ENCODE assay signal across 8 cellular contexts in genomic region chr4:140754918-140755810, GRCh38. TPM values are rescaled to one million over a fixed set of nuclear protein-coding genes. Genes with fewer than 3 reads are reported as not detected.
DNase-seq lines count a peak whose midpoint lies in the region; ATAC-seq, FAIRE-seq and TF ChIP-seq lines count a peak whose summit lies in the region.

No MANE protein-coding gene starts in this region.

- TF ChIP-seq CTCF in 22Rv1 (IDR thresholded peaks at IDR 0.05) = no peak
- TF ChIP-seq CTCF in PC-3 (conservative IDR thresholded peaks at IDR 0.05; ENCODE audit: low read depth, low read length) = no peak
- TF ChIP-seq CTCF in foreskin fibroblast (IDR thresholded peaks at IDR 0.05; ENCODE audit: low read depth, low read length) = no peak
- no peak for TF ChIP-seq CTCF in smooth muscle cell (IDR thresholded peaks at IDR 0.05; ENCODE audit: borderline replicate concordance, insufficient read depth, poor library complexity, severe bottlenecking)

- H2AFZ ChIP-seq in PC-3 (ENCODE audit: low read length) = peak overlapping the region; percentile 98
- peak overlapping the region; percentile 98 for H2AFZ ChIP-seq in smooth muscle cell (ENCODE audit: low read depth)

- POLR2A ChIA-PET in PC-3 (lab: Charles Lee; ENCODE audit: unreplicated experiment) = no interaction called here

- H3K4me2 ChIP-seq in PC-3 (ENCODE audit: low read length) = peak overlapping the region; percentile 83
- H3K4me2 ChIP-seq in smooth muscle cell = peak overlapping the region; percentile 93

- no peaks in the 10 kb centered on the region for H3K9me3 Mint-ChIP-seq in stimulated activated naive CD8-positive, alpha-beta T cell treated with anti-CD3 and anti-CD28 coated beads, Interleukin-15, amount 100 ng/mL, for 72 hours

- H3K36me3 ChIP-seq in PC-3 (ENCODE audit: low read depth, low read length) (peaks cover 6% of the 10 kb centered on the region; the same call in 1 of the 2 replicates), smooth muscle cell (ENCODE audit: low read depth) (no peaks in the 10 kb centered on the region)

- H3K27me3 Mint-ChIP-seq in stimulated activated naive CD8-positive, alpha-beta T cell treated with anti-CD3 and anti-CD28 coated beads, Interleukin-15, amount 100 ng/mL, for 72 hours = peaks cover 77% of the 10 kb centered on the region

- CTCF ChIA-PET in PC-3 (lab: Charles Lee) = no interaction called here

- no peaks in the 10 kb centered on the region for H3K4me1 Mint-ChIP-seq in stimulated activated naive CD8-positive, alpha-beta T cell treated with anti-CD3 and anti-CD28 coated beads, Interleukin-15, amount 100 ng/mL, for 72 hours

- DNase-seq in GM19239 (ENCODE audit: insufficient read length, low spot score) (no peak), PC-3 (peak; percentile 19), foreskin fibroblast (no peak), smooth muscle cell (lab: John Stamatoyannopoulos, UW; ENCODE audit: unreplicated experiment) (no peak), GF-D8 (lab: John Stamatoyannopoulos, UW) (no peak)
- no peak for DNase-seq in stimulated activated CD4-positive, alpha-beta T cell treated with anti-CD3 and anti-CD28 coated beads, Interleukin-4, amount 100 ng/mL, for 4 hours
- DNase-seq in stimulated activated naive CD8-positive, alpha-beta T cell treated with anti-CD3 and anti-CD28 coated beads, Interleukin-15, amount 100 ng/mL, for 72 hours = no peak

- H4K20me1 ChIP-seq in PC-3 (ENCODE audit: low read length) (no peaks in the 10 kb centered on the region), smooth muscle cell (ENCODE audit: low read depth) (peaks cover 16% of the 10 kb centered on the region)

- no peak overlapping the region for H3K27ac Mint-ChIP-seq in stimulated activated naive CD8-positive, alpha-beta T cell treated with anti-CD3 and anti-CD28 coated beads, Interleukin-15, amount 100 ng/mL, for 72 hours

- 0 out of 2 replicates have a peak, but pooled peaks have one; percentile 1 for ATAC-seq in PC-3
- no peak for ATAC-seq in stimulated activated naive CD8-positive, alpha-beta T cell treated with anti-CD3 and anti-CD28 coated beads, Interleukin-15, amount 100 ng/mL, for 72 hours

- peak overlapping the region in 1 of 2 donors; percentile 70 for H3K4me3 Mint-ChIP-seq in stimulated activated naive CD8-positive, alpha-beta T cell treated with anti-CD3 and anti-CD28 coated beads, Interleukin-15, amount 100 ng/mL, for 72 hours

- H3K9me2 ChIP-seq in PC-3 (replicated peaks; ENCODE audit: low read length) = no peaks in the 10 kb centered on the region

- H3F3A ChIP-seq in PC-3 (ENCODE audit: low read length, unreplicated experiment) (no peaks in the 10 kb centered on the region), smooth muscle cell (ENCODE audit: low read depth) (peaks cover 9% of the 10 kb centered on the region)

- H3K9me3 ChIP-seq in PC-3 (ENCODE audit: low read length) (peaks cover 7% of the 10 kb centered on the region; the same call in 1 of the 2 replicates), smooth muscle cell (replicated peaks; ENCODE audit: low read depth) (no peaks in the 10 kb centered on the region)

- BruUV-seq in PC-3 (replicated peaks; lab: Mats Ljungman, UMichigan) = TSS peak; percentile 54

- no peaks in the 10 kb centered on the region for H3K27me3 ChIP-seq in PC-3 (ENCODE audit: low read length)
- no peaks in the 10 kb centered on the region for H3K27me3 ChIP-seq in smooth muscle cell (ENCODE audit: low read depth)

- intact Hi-C loops in PC-3 (cut with micrococcal nuclease) = loop anchor here (5.0 to 10.0 kb wide), 2 partner anchors 118 to 380 kb away; partner anchors contain the start of gene SCOC

- H3K9ac ChIP-seq in PC-3 (ENCODE audit: low read length) = peak overlapping the region; percentile 57; the same call in 1 of the 2 replicates
- peak overlapping the region; percentile 97 for H3K9ac ChIP-seq in smooth muscle cell (ENCODE audit: low read depth)

- peak overlapping the region; percentile 86 for H3K4me3 ChIP-seq in PC-3 (ENCODE audit: low read length)
- H3K4me3 ChIP-seq in foreskin fibroblast (ENCODE audit: low read depth in 1 of 2, low read length in 2 of 2) = peak overlapping the region; percentile 76 to 83
- peak overlapping the region; percentile 97 for H3K4me3 ChIP-seq in smooth muscle cell

- peak; percentile 56 for FAIRE-seq in GM19239 (lab: Jason Lieb, UNC)

- 13% methylated on average over 13 of the region's 13 CpGs for WGBS in smooth muscle cell (ENCODE audit: low lambda C conversion rate)

- H3K4me1 ChIP-seq in PC-3 (ENCODE audit: insufficient read depth, low read length) (peaks cover 10% of the 10 kb centered on the region; the same call in 1 of the 2 replicates), smooth muscle cell (ENCODE audit: low read depth) (peaks cover 18% of the 10 kb centered on the region)

- H3K79me2 ChIP-seq in PC-3 (ENCODE audit: low read length) (peaks cover 30% of the 10 kb centered on the region), smooth muscle cell (ENCODE audit: low read depth) (peaks cover 58% of the 10 kb centered on the region)

- H3K27ac ChIP-seq in 22Rv1 = peak overlapping the region; percentile 87
- no peak overlapping the region for H3K27ac ChIP-seq in PC-3 (ENCODE audit: low read length)
- peak overlapping the region; percentile 96 for H3K27ac ChIP-seq in smooth muscle cell (ENCODE audit: low read depth)

RNA-seq across cellular contexts. Expression of gene TBC1D9, which starts 1.0 kb away (rescaled TPM):
- 11.2 and 12.7 TPM in 2 replicates for total RNA-seq in PC-3 (2014; rRNA removed)
- 31.0 and 39.5 TPM in 2 replicates for total RNA-seq in smooth muscle cell
- polyA plus RNA-seq in smooth muscle cell = 9.1 and 13.2 TPM in 2 replicates
